20 cellular contexts compared by ENCODE assay signal in the genomic region with DNA sequence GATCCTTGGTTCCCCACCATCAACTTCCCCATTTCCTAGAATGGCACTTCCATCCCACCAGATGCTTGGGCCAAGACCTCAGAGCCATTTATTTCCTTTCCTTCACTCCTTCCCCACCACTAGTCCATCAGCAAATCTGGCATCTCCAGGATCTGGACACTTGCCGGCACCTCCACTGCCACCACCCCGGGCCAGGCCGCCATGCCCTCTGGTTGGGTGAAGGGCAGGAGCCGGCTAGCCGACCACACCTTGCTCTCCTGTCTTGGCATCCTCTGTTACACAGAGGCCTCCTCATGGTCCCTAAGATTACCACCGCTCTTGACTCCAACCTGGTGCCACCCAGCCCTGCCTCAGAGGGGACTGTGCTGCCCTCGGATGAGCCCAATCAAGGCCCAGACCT.
DNase-seq lines count a peak whose midpoint lies in the region; ATAC-seq, FAIRE-seq and TF ChIP-seq lines count a peak whose summit lies in the region.
"Had no signal": no experiment of that assay in that cellular context is flagged by ENCODE, and none has a peak within 500 bp of the region (broad histone marks: within the 10 kb centered on the region; RNA-seq: fewer than 3 reads in every experiment).

No MANE protein-coding gene starts in this region.

- H3K4me1 ChIP-seq in HepG2 (ENCODE audit: insufficient read depth, low read length) (no peaks in the 10 kb centered on the region), right lobe of liver (no peaks in the 10 kb centered on the region), neural progenitor cell (peaks cover 4% of the 10 kb centered on the region)

- no peak overlapping the region for H3K9ac ChIP-seq in HepG2 (ENCODE audit: insufficient read depth, low read depth, low read length)
- H3K9ac ChIP-seq in neural progenitor cell: no peak overlapping the region

- H3K36me3 ChIP-seq in HepG2 (replicated peaks in 1 of 2; ENCODE audit: control insufficient read depth in 1 of 2, insufficient read depth in 2 of 2, low read length in 2 of 2): no peaks in the 10 kb centered on the region
- no peaks in the 10 kb centered on the region for H3K36me3 ChIP-seq in right lobe of liver
- H3K36me3 ChIP-seq in bronchial epithelial cell (ENCODE audit: control insufficient read depth, insufficient read depth, low read length): no peaks in the 10 kb centered on the region
- no peaks in the 10 kb centered on the region for H3K36me3 ChIP-seq in neural progenitor cell

- H3K79me2 ChIP-seq in HepG2 (ENCODE audit: insufficient read depth, low read length) (no peaks in the 10 kb centered on the region), neural progenitor cell (ENCODE audit: low read depth) (no peaks in the 10 kb centered on the region)

- H3K9me3 ChIP-seq in HepG2 (ENCODE audit: low read length) (no peaks in the 10 kb centered on the region), right lobe of liver (no peaks in the 10 kb centered on the region), neural progenitor cell (ENCODE audit: low read depth) (no peaks in the 10 kb centered on the region)

- H3K27ac Mint-ChIP-seq in neural progenitor cell: peak overlapping the region; percentile 39
- H3K27ac Mint-ChIP-seq: CD4-positive, CD25-positive, alpha-beta regulatory T cell; CD8-positive, alpha-beta T cell had no signal

- no peak overlapping the region for H3K4me2 ChIP-seq in HepG2 (ENCODE audit: low read depth, low read length)
- H3K4me2 ChIP-seq in neural progenitor cell: no peak overlapping the region

- intact Hi-C loops in HepG2 (cut with micrococcal nuclease; ENCODE audit: unreplicated experiment): no loop called here
- intact Hi-C loops in right lobe of liver (cut with DNase I): no loop called here

- TF ChIP-seq CTCF in HepG2 (CRISPR knock-in tag; IDR thresholded peaks at IDR 0.05) (no peak), right lobe of liver (IDR thresholded peaks at IDR 0.05) (no peak), GM13976 (IDR thresholded peaks at IDR 0.05; ENCODE audit: borderline replicate concordance, control extremely low read depth, extremely low read depth, insufficient read depth, missing control alignments) (no peak), bronchial epithelial cell (IDR thresholded peaks at IDR 0.05; ENCODE audit: insufficient read depth, low read length, severe bottlenecking) (no peak), neural progenitor cell (IDR thresholded peaks at IDR 0.05) (no peak), foreskin fibroblast (IDR thresholded peaks at IDR 0.05; ENCODE audit: low read depth, low read length) (no peak)

- DNase-seq in HepG2 (ENCODE audit: low spot score) (no peak), right lobe of liver (no peak), GM13976 (ENCODE audit: low spot score) (peak; percentile 17), bronchial epithelial cell (ENCODE audit: low read depth) (no peak), neural progenitor cell (ENCODE audit: low spot score) (no peak), COR-L47 (lab: John Stamatoyannopoulos, UW) (no peak), foreskin fibroblast (no peak)
- DNase-seq: CD4-positive, CD25-positive, alpha-beta regulatory T cell; CD8-positive, alpha-beta T cell; DMS 273 treated with DMSO at 0.1 percent for 48 hours; DMS79; EL; GDM1; GOT3; H7; HCEC 1CT had no signal

- WGBS in HepG2 (ENCODE audit: low lambda C conversion rate): 38% methylated on average over 7 of the region's 7 CpGs
- 100% methylated on average over 3 of the region's 7 CpGs for WGBS in right lobe of liver (ENCODE audit: insufficient coverage, low coverage, low lambda C conversion rate, missing lambda C conversion rate)

- peaks cover 3% of the 10 kb centered on the region for H3K4me1 Mint-ChIP-seq in neural progenitor cell
- H3K4me1 Mint-ChIP-seq: CD4-positive, CD25-positive, alpha-beta regulatory T cell had no signal

- no peak overlapping the region for H3K4me3 Mint-ChIP-seq in neural progenitor cell
- H3K4me3 Mint-ChIP-seq: CD8-positive, alpha-beta T cell had no signal

- peaks cover 7% of the 10 kb centered on the region for H3K27me3 Mint-ChIP-seq in neural progenitor cell (ENCODE audit: insufficient read depth, low read depth)

- CTCF ChIA-PET in HepG2 (lab: Yijun Ruan, JAX; ENCODE audit: low intra/inter-chr PET ratio, low total read pairs): no interaction called here

- BruUV-seq in HepG2 (replicated peaks; lab: Mats Ljungman, UMichigan): no TSS peak

- TF ChIP-seq EP300 in HepG2 (IDR thresholded peaks at IDR 0.05; ENCODE audit: low read depth in 2 of 2, low read length in 2 of 2) (no peak), HepG2 (CRISPR knock-in tag; IDR thresholded peaks at IDR 0.05; ENCODE audit: borderline replicate concordance) (no peak)

- no peaks in the 10 kb centered on the region for H3K9me3 Mint-ChIP-seq in neural progenitor cell
- H3K9me3 Mint-ChIP-seq: CD8-positive, alpha-beta T cell had no signal

- no peak for TF ChIP-seq RAD21 in HepG2 (CRISPR knock-in tag; IDR thresholded peaks at IDR 0.05)

- no peak for ATAC-seq in HepG2
- no peak for ATAC-seq in right lobe of liver
- no peak for ATAC-seq in HG03039 (IDR thresholded peaks at IDR 0.05; ENCODE audit: unreplicated experiment)
- ATAC-seq: CD8-positive, alpha-beta T cell; GM12878 had no signal

- H3K4me3 ChIP-seq in HepG2 (replicated peaks in 1 of 3; ENCODE audit: insufficient read depth in 1 of 3, low read depth in 2 of 3, low read length in 3 of 3): no peak overlapping the region
- H3K4me3 ChIP-seq in right lobe of liver: no peak overlapping the region
- no peak overlapping the region for H3K4me3 ChIP-seq in bronchial epithelial cell (ENCODE audit: low read depth, low read length)
- H3K4me3 ChIP-seq in neural progenitor cell: no peak overlapping the region
- H3K4me3 ChIP-seq in foreskin fibroblast (ENCODE audit: low read depth in 1 of 2, low read length in 2 of 2): no peak overlapping the region
- H3K4me3 ChIP-seq: GM12878 had no signal

- in situ Hi-C loops in HepG2 (cut with HindIII; ENCODE audit: extremely low pct_ligation_motif_present, low pct_unique_long_range_greater_than_20kb) (no loop called here), GM13976 (cut with MboI; ENCODE audit: low sequenced_read_pairs, unreplicated experiment) (no loop called here)

- H3F3A ChIP-seq in neural progenitor cell (ENCODE audit: low read depth): no peaks in the 10 kb centered on the region

- H2AFZ ChIP-seq in HepG2 (ENCODE audit: low read length): no peak overlapping the region
- H2AFZ ChIP-seq in neural progenitor cell (replicated peaks): no peak overlapping the region

- POLR2A ChIA-PET in HepG2 (lab: Yijun Ruan, JAX): no interaction called here

- TF ChIP-seq POLR2A in HepG2 (IDR thresholded peaks at IDR 0.05; ENCODE audit: insufficient read depth in 1 of 2, low read depth in 2 of 2, low read length in 2 of 2) (no peak), right lobe of liver (IDR thresholded peaks at IDR 0.05) (no peak)

- H3K27ac ChIP-seq in HepG2 (ENCODE audit: extremely low read length, insufficient read depth, low read length): no peak overlapping the region
- no peak overlapping the region for H3K27ac ChIP-seq in right lobe of liver
- H3K27ac ChIP-seq in neural progenitor cell: no peak overlapping the region

- H3K36me3 Mint-ChIP-seq in neural progenitor cell: no peaks in the 10 kb centered on the region
- H3K36me3 Mint-ChIP-seq: CD8-positive, alpha-beta T cell had no signal

- no peaks in the 10 kb centered on the region for H4K20me1 ChIP-seq in HepG2 (ENCODE audit: insufficient read depth, low read length)
- no peaks in the 10 kb centered on the region for H4K20me1 ChIP-seq in neural progenitor cell (ENCODE audit: low read depth)

- H3K27me3 ChIP-seq in HepG2 (ENCODE audit: control insufficient read depth in 1 of 2, insufficient read depth in 2 of 2, low read length in 2 of 2) (peaks cover 15 to 88% of the 10 kb centered on the region in 2 experiments), right lobe of liver (no peaks in the 10 kb centered on the region), bronchial epithelial cell (ENCODE audit: control insufficient read depth, insufficient read depth, low read length) (no peaks in the 10 kb centered on the region), neural progenitor cell (no peaks in the 10 kb centered on the region)

- FAIRE-seq in HepG2 (lab: Jason Lieb, UNC) (no peak), bronchial epithelial cell (lab: Jason Lieb, UNC) (peak; percentile 84)
- FAIRE-seq: D721Med, GM12878, GM18507 had no signal

TF ChIP-seq in HepG2, 621 proteins besides CTCF, POLR2A, EP300 and RAD21:
- TF ChIP-seq REXO4 (CRISPR knock-in tag; IDR thresholded peaks at IDR 0.05; ENCODE audit: borderline replicate concordance) (no peak), ZNF768 (CRISPR knock-in tag; IDR thresholded peaks at IDR 0.05) (0 out of 2 replicates have a peak, but pooled peaks have one; percentile 22)
